ENCODE assay signal across 8 cellular contexts in the genomic region with DNA sequence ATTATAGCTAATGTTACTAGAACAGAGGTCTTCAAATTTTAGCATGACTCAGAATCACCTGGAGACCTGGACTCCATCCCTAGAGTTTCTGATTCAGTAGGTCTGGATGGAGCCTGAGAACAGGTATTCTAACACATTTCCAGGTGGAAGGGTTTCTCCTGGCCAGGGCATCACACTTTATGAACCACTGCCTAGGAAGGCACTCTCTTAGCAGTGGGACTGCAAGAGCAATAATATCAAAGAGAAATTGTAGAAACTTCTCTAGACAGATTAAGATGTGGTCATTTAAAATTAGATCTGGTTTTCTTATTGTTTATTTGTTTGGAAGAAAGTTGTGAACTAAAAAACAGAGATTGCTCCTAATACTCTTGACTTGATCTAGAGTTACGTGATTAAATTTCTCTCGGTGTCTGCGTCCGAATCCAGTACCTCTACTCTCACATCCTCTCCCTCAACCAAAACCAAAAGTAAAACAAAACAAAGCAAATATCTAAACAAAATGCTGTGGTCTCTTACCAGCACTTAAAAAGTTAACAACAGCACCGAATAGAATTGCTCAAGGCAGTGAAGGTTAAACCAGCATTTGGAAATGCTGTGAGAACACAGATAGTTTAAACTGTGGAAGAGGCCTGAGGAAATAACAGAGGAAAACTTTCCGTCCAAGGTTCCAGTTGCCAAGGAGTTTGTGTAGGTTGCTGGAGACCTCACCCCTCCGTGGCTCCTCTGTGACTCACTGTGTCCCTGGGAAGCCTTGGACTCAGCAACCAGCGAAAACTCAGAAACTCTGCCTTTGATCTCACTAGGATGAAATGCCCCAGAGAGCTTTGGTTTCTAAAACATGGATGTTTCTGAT.
A peak's percentile ranks its signal among the peaks of the same experiment; 100 is the strongest.
DNase-seq lines count a peak whose midpoint lies in the region; ATAC-seq and TF ChIP-seq lines count a peak whose summit lies in the region.

No MANE protein-coding gene starts in this region.

- intact Hi-C loops in stomach (cut with DNase I; ENCODE audit: low total_unique reads): no loop called here

- H3K4me3 ChIP-seq in stomach: peak overlapping the region in 1 of 4 donors; percentile 3

- ATAC-seq in GM21390 (IDR thresholded peaks at IDR 0.05; ENCODE audit: unreplicated experiment) (peak; percentile 85), GM18502 (IDR thresholded peaks at IDR 0.05; ENCODE audit: poor library complexity, unreplicated experiment) (no peak)

- H3K27me3 ChIP-seq in stomach: no peaks in the 10 kb centered on the region

- TF ChIP-seq POLR2A in stomach (IDR thresholded peaks at IDR 0.05): no peak

- DNase-seq in SW480 (ENCODE audit: low spot score) (peak; percentile 27), iPS-NIHi7 (ENCODE audit: extremely low spot score) (peak; percentile 35), stomach (no peak), NCI-H146 (lab: John Stamatoyannopoulos, UW) (no peak)
- DNase-seq in activated CD8-positive, alpha-beta memory T cell treated with anti-CD3 and anti-CD28 coated beads, Interleukin-2, amount 50 U/mL, for 48 hours: no peak
- DNase-seq in activated naive CD4-positive, alpha-beta T cell treated with Interleukin-2 at 50 U/mL for 16 hours: no peak

- no peak for TF ChIP-seq EP300 in stomach (IDR thresholded peaks at IDR 0.05)

- H3K36me3 ChIP-seq in stomach: no peaks in the 10 kb centered on the region

- H3K27ac ChIP-seq in stomach: peak overlapping the region in 4 of 5 donors; percentile 50 to 74 (median 63)

- no peaks in the 10 kb centered on the region for H3K9me3 ChIP-seq in stomach

- 42 to 57% (median 50%) methylated on average over 8 of the region's 8 CpGs for WGBS in stomach, 5 donors

- H3K4me1 ChIP-seq in stomach: peaks cover 0 to 21% (median 8%) of the 10 kb centered on the region in 4 donors

- no peak for TF ChIP-seq CTCF in stomach (IDR thresholded peaks at IDR 0.05)

Comparison
In these comparisons a context has a peak if more than half of its experiments do, and no peak if none do; other contexts are left out.
1. DNase-seq: peak in SW480 (single experiment) and iPS-NIHi7 (single experiment); none in stomach (single experiment), activated CD8-positive, alpha-beta memory T cell treated with anti-CD3 and anti-CD28 coated beads, Interleukin-2, amount 50 U/mL, for 48 hours (single experiment), activated naive CD4-positive, alpha-beta T cell treated with Interleukin-2 at 50 U/mL for 16 hours (single experiment) and NCI-H146 (single experiment).